Comparison of ENCODE assay signal across 19 cellular contexts in genomic region chr5:103927739-103928138, GRCh38.
A peak's percentile ranks its signal among the peaks of the same experiment; 100 is the strongest.
DNase-seq lines count a peak whose midpoint lies in the region; ATAC-seq and TF ChIP-seq lines count a peak whose summit lies in the region.
"Had no signal": no experiment of that assay in that cellular context is flagged by ENCODE, and none has a peak within 500 bp of the region (broad histone marks: within the 10 kb centered on the region; RNA-seq: fewer than 3 reads in every experiment).

No MANE protein-coding gene starts in this region.

- no peak overlapping the region for H4K5ac ChIP-seq in mesendoderm (ENCODE audit: low read length)

- no peak overlapping the region for H3K56ac ChIP-seq in mesendoderm (ENCODE audit: low read length)

- no peaks in the 10 kb centered on the region for H3K4me1 ChIP-seq in GM23338 (ENCODE audit: insufficient read depth)
- H3K4me1 ChIP-seq in mesendoderm (ENCODE audit: control insufficient read depth, low read depth, low read length): peaks cover 3% of the 10 kb centered on the region
- peaks cover 18% of the 10 kb centered on the region for H3K4me1 ChIP-seq in SJCRH30
- H3K4me1 ChIP-seq: BLaER1, Caco-2 had no signal

- no peak overlapping the region for H2BK120ac ChIP-seq in mesendoderm (ENCODE audit: low read depth, low read length)

- H3K27ac Mint-ChIP-seq in GM23338: no peak overlapping the region
- H3K27ac Mint-ChIP-seq: B cell; CD8-positive, alpha-beta T cell had no signal

- H3K27ac ChIP-seq in GM23338 (ENCODE audit: low read depth): no peak overlapping the region
- H3K27ac ChIP-seq in mesendoderm (ENCODE audit: low read depth, low read length): no peak overlapping the region
- no peak overlapping the region for H3K27ac ChIP-seq in SJCRH30
- H3K27ac ChIP-seq: BLaER1, C4-2B, GM23248 had no signal

- no peaks in the 10 kb centered on the region for H3K27me3 Mint-ChIP-seq in GM23338 (ENCODE audit: insufficient read depth, low read depth, poor library complexity)
- H3K27me3 Mint-ChIP-seq: B cell; CD4-positive, CD25-positive, alpha-beta regulatory T cell had no signal

- H3K79me2 ChIP-seq in GM23338 (replicated peaks; ENCODE audit: insufficient read depth) (no peaks in the 10 kb centered on the region), mesendoderm (ENCODE audit: control insufficient read depth, insufficient read depth, low read length) (no peaks in the 10 kb centered on the region)

- H3K18ac ChIP-seq in mesendoderm (ENCODE audit: low read length): no peak overlapping the region

- H3K4me3 Mint-ChIP-seq in GM23338: no peak overlapping the region
- H3K4me3 Mint-ChIP-seq: B cell; CD4-positive, CD25-positive, alpha-beta regulatory T cell; CD8-positive, alpha-beta T cell; H9 had no signal

- H3K9me3 ChIP-seq in SJCRH30 (replicated peaks): no peaks in the 10 kb centered on the region
- H3K9me3 ChIP-seq: BLaER1, Caco-2 had no signal

- no peaks in the 10 kb centered on the region for H4K20me1 ChIP-seq in GM23338 (replicated peaks; ENCODE audit: insufficient read depth)
- H4K20me1 ChIP-seq: BLaER1 had no signal

- H2BK15ac ChIP-seq in mesendoderm (replicated peaks; ENCODE audit: low read depth): no peak overlapping the region

- no peaks in the 10 kb centered on the region for H3K79me1 ChIP-seq in mesendoderm (ENCODE audit: low read length)

- no peaks in the 10 kb centered on the region for H3F3A ChIP-seq in GM23338 (replicated peaks; ENCODE audit: low read depth)

- no peak overlapping the region for H2AK5ac ChIP-seq in mesendoderm (ENCODE audit: low read length)

- H3K4me1 Mint-ChIP-seq in GM23338: peaks cover 11% of the 10 kb centered on the region
- H3K4me1 Mint-ChIP-seq: B cell; CD4-positive, CD25-positive, alpha-beta regulatory T cell had no signal

- no peaks in the 10 kb centered on the region for H3K36me3 ChIP-seq in GM23338 (ENCODE audit: insufficient read depth)
- no peaks in the 10 kb centered on the region for H3K36me3 ChIP-seq in mesendoderm (ENCODE audit: control insufficient read depth, insufficient read depth, low read length)
- H3K36me3 ChIP-seq in SJCRH30: no peaks in the 10 kb centered on the region
- H3K36me3 ChIP-seq: BLaER1 had no signal

- H3K4me2 ChIP-seq in GM23338 (no peak overlapping the region), mesendoderm (ENCODE audit: low read length) (no peak overlapping the region)
- H3K4me2 ChIP-seq: BLaER1 had no signal

- no peaks in the 10 kb centered on the region for H3K27me3 ChIP-seq in GM23338 (ENCODE audit: insufficient read depth)
- no peaks in the 10 kb centered on the region for H3K27me3 ChIP-seq in mesendoderm (ENCODE audit: insufficient read depth, low read length, poor library complexity)
- no peaks in the 10 kb centered on the region for H3K27me3 ChIP-seq in SJCRH30
- H3K27me3 ChIP-seq: BLaER1 had no signal

- no peaks in the 10 kb centered on the region; the same call in 1 of the 2 replicates for H3K9me2 ChIP-seq in GM23338 (ENCODE audit: insufficient read depth)

- H3K4ac ChIP-seq in mesendoderm (ENCODE audit: low read depth, low read length): no peak overlapping the region

- DNase-seq in EH (ENCODE audit: low read depth) (peak; percentile 66), GM23338 (ENCODE audit: low spot score) (peak; percentile 2), mesendoderm (peak; percentile 45), DMS153 (lab: John Stamatoyannopoulos, UW) (no peak), globus pallidus (ENCODE audit: low spot score) (no peak), SJCRH30 (no peak)
- no peak for DNase-seq in activated naive CD4-positive, alpha-beta T cell treated with anti-CD3 and anti-CD28 coated beads, Interleukin-2, amount 50 U/mL, for 16 hours
- DNase-seq: Caco-2; CD4-positive, CD25-positive, alpha-beta regulatory T cell; CD8-positive, alpha-beta T cell; DMS79 treated with DMSO at 0.1 percent for 48 hours; GM23248; H9 had no signal

- no peak overlapping the region for H3K9ac ChIP-seq in mesendoderm (ENCODE audit: low read length)
- H3K9ac ChIP-seq: BLaER1, GM23248 had no signal

- TF ChIP-seq CTCF in GM23338 (conservative IDR thresholded peaks at IDR 0.05; ENCODE audit: low read depth in 2 of 2): no peak

- no peak overlapping the region for H2BK5ac ChIP-seq in mesendoderm (ENCODE audit: low read length)

- no peaks in the 10 kb centered on the region for H3K9me3 Mint-ChIP-seq in GM23338
- H3K9me3 Mint-ChIP-seq: H9 had no signal

- no peak overlapping the region for H4K8ac ChIP-seq in mesendoderm (ENCODE audit: low read depth, low read length)

- no peak overlapping the region for H3K4me3 ChIP-seq in GM23338
- H3K4me3 ChIP-seq in mesendoderm (ENCODE audit: low read length): no peak overlapping the region
- no peak overlapping the region for H3K4me3 ChIP-seq in SJCRH30
- H3K4me3 ChIP-seq: BLaER1, GM12878, GM23248 had no signal

- ATAC-seq in GM23338 (no peak), SK-N-SH treated with all-trans-retinoic acid at 6 μM for 48 hours (peak; percentile 79)
- ATAC-seq: CD8-positive, alpha-beta T cell; GM12878; HCT116 had no signal

- no peaks in the 10 kb centered on the region for H3K36me3 Mint-ChIP-seq in GM23338 (ENCODE audit: low read depth)
- H3K36me3 Mint-ChIP-seq: CD4-positive, CD25-positive, alpha-beta regulatory T cell; CD8-positive, alpha-beta T cell had no signal

- H3K23ac ChIP-seq in mesendoderm (ENCODE audit: low read length): no peak overlapping the region

- WGBS in mesendoderm (ENCODE audit: extremely low coverage, insufficient coverage, low lambda C conversion rate): no CpG with 5 or more reads among the region's 1 CpG

- H2AFZ ChIP-seq in GM23338: no peak overlapping the region
- H2AFZ ChIP-seq: GM23248 had no signal

TF ChIP-seq in GM23338, 12 proteins besides CTCF, POLR2A, EP300 and RAD21:
- TF ChIP-seq EZH2phosphoT487 (IDR thresholded peaks at IDR 0.05; ENCODE audit: unreplicated experiment) (no peak), JUNB (IDR thresholded peaks at IDR 0.05; ENCODE audit: unreplicated experiment) (no peak), ETS1 (IDR thresholded peaks at IDR 0.05) (no peak)
TF ChIP-seq in GM23338: peak in this region for 0.

TF ChIP-seq in SK-N-SH treated with all-trans-retinoic acid at 6 μM for 48 hours, 23 proteins besides CTCF, POLR2A, EP300 and RAD21 (continues in another document):
- TF ChIP-seq, protein P1, sequence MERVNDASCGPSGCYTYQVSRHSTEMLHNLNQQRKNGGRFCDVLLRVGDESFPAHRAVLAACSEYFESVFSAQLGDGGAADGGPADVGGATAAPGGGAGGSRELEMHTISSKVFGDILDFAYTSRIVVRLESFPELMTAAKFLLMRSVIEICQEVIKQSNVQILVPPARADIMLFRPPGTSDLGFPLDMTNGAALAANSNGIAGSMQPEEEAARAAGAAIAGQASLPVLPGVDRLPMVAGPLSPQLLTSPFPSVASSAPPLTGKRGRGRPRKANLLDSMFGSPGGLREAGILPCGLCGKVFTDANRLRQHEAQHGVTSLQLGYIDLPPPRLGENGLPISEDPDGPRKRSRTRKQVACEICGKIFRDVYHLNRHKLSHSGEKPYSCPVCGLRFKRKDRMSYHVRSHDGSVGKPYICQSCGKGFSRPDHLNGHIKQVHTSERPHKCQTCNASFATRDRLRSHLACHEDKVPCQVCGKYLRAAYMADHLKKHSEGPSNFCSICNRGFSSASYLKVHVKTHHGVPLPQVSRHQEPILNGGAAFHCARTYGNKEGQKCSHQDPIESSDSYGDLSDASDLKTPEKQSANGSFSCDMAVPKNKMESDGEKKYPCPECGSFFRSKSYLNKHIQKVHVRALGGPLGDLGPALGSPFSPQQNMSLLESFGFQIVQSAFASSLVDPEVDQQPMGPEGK (CRISPR knock-in tag; IDR thresholded peaks at IDR 0.05; ENCODE audit: borderline replicate concordance): no peak
- TF ChIP-seq BACH2 (CRISPR knock-in tag; IDR thresholded peaks at IDR 0.05; ENCODE audit: borderline replicate concordance) (no peak), CSDC2 (CRISPR knock-in tag; IDR thresholded peaks at IDR 0.05) (no peak), ARNTL (CRISPR knock-in tag; IDR thresholded peaks at IDR 0.05; ENCODE audit: borderline replicate concordance, low read depth) (no peak), ZNF565 (CRISPR knock-in tag; conservative IDR thresholded peaks at IDR 0.05; ENCODE audit: low read depth) (no peak), ZNF70 (CRISPR knock-in tag; IDR thresholded peaks at IDR 0.05) (no peak), ZC3H10 (CRISPR knock-in tag; IDR thresholded peaks at IDR 0.05) (no peak), ZFP3 (CRISPR knock-in tag; IDR thresholded peaks at IDR 0.05) (no peak), ISL1 (CRISPR knock-in tag; IDR thresholded peaks at IDR 0.05) (no peak), ZFP30 (CRISPR knock-in tag; IDR thresholded peaks at IDR 0.05) (no peak), GLIS3 (CRISPR knock-in tag; IDR thresholded peaks at IDR 0.05) (no peak), TSHZ2 (CRISPR knock-in tag; IDR thresholded peaks at IDR 0.05) (no peak), TOX (CRISPR knock-in tag; IDR thresholded peaks at IDR 0.05; ENCODE audit: borderline replicate concordance) (no peak)

Comparison
In these comparisons a context has a peak if more than half of its experiments do, and no peak if none do; other contexts are left out.
1. DNase-seq: peak in EH (single experiment), GM23338 (single experiment) and mesendoderm (single experiment); none in DMS153 (single experiment), activated naive CD4-positive, alpha-beta T cell treated with anti-CD3 and anti-CD28 coated beads, Interleukin-2, amount 50 U/mL, for 16 hours (single experiment), globus pallidus (single experiment) and SJCRH30 (0 of 2).